In genomic region chr9:127912882-127913281, GRCh38 we compare ENCODE assay signal across 14 cellular contexts. TPM values are rescaled to one million over a fixed set of nuclear protein-coding genes. Genes with fewer than 3 reads are reported as not detected.
DNase-seq lines count a peak whose midpoint lies in the region; ATAC-seq, FAIRE-seq and TF ChIP-seq lines count a peak whose summit lies in the region.
"Had no signal": no experiment of that assay in that cellular context is flagged by ENCODE, and none has a peak within 500 bp of the region (broad histone marks: within the 10 kb centered on the region; RNA-seq: fewer than 3 reads in every experiment).

No MANE protein-coding gene starts in this region.

- DNase-seq in activated CD4-positive, alpha-beta T cell treated with anti-CD3 and anti-CD28 coated beads, Interleukin-2, amount 10 ng/mL, durations not matched to agents 24 days and 14 days = no peak
- DNase-seq in activated CD4-positive, alpha-beta T cell treated with anti-CD3 and anti-CD28 coated beads, Interleukin-2, amount 50 U/mL, for 48 hours = no peak
- DNase-seq in NCI-H510A treated with DMSO at 0.1 percent for 48 hours (lab: John Stamatoyannopoulos, UW) (peak; percentile 97), GM12878 (ENCODE audit: low read depth, low spot score) (no peak), ureter (ENCODE audit: low spot score) (no peak), smooth muscle cell (lab: John Stamatoyannopoulos, UW; ENCODE audit: unreplicated experiment) (no peak), posterior cingulate gyrus (no peak)
- DNase-seq: hippocampal formation; NCI-H82; stimulated activated CD4-positive, alpha-beta T cell treated with anti-CD3 and anti-CD28 coated beads, Interleukin-15, amount 100 ng/mL, for 24 hours had no signal

- H3K4me3 ChIP-seq in GM12878 (no peak overlapping the region), smooth muscle cell (no peak overlapping the region)
- H3K4me3 ChIP-seq: vagina had no signal

- FAIRE-seq in GM12878 (lab: Jason Lieb, UNC) = no peak

- CTCF ChIA-PET in GM12878 (lab: Yijun Ruan, JAX) = interaction anchor here (0.6 to 1.7 kb wide), 3 partner anchors 9 to 136 kb away, joined by 3 to 7 read pairs (median 5); no protein-coding TSS in a partner anchor

- TF ChIP-seq EP300 in GM12878 (IDR thresholded peaks at IDR 0.05; ENCODE audit: borderline replicate concordance in 1 of 2, control insufficient read depth in 1 of 2, low read depth in 2 of 2, low read length in 2 of 2) = no peak

- H3K36me3 Mint-ChIP-seq in activated CD4-positive, alpha-beta T cell treated with anti-CD3 and anti-CD28 coated beads, Interleukin-2, amount 10 ng/mL, durations not matched to agents 24 days and 14 days (ENCODE audit: low read depth) = peaks cover 25% of the 10 kb centered on the region
- peaks cover 59% of the 10 kb centered on the region for H3K36me3 Mint-ChIP-seq in stimulated activated memory B cell treated with anti-CD40 and anti-IgM and Interleukin-4, amounts not matched to agents 10 μg/mL and 1 μg/mL and 100 μg/mL, for 72 hours
- H3K36me3 Mint-ChIP-seq: activated naive CD4-positive, alpha-beta T cell treated with anti-CD3 and anti-CD28 coated beads, Interleukin-2, amount 50 U/mL, for 24 hours had no signal

- peaks cover 10 to 22% of the 10 kb centered on the region in 2 experiments; a peak in 2 of 4 replicates for H3K36me3 ChIP-seq in GM12878 (ENCODE audit: control insufficient read depth in 2 of 2, insufficient read depth in 2 of 2, low read length in 1 of 2)
- H3K36me3 ChIP-seq in smooth muscle cell (ENCODE audit: low read depth) = no peaks in the 10 kb centered on the region

- H3K79me2 ChIP-seq in GM12878 (ENCODE audit: control insufficient read depth, insufficient read depth, low read length) = peaks cover 39% of the 10 kb centered on the region
- H3K79me2 ChIP-seq in smooth muscle cell (ENCODE audit: low read depth) = no peaks in the 10 kb centered on the region

- H3K4me2 ChIP-seq in GM12878 (ENCODE audit: control insufficient read depth, insufficient read depth) (no peak overlapping the region; the same call in 1 of the 2 replicates), smooth muscle cell (no peak overlapping the region)

- no peaks in the 10 kb centered on the region for H3K27me3 Mint-ChIP-seq in activated CD4-positive, alpha-beta T cell treated with anti-CD3 and anti-CD28 coated beads, Interleukin-2, amount 10 ng/mL, durations not matched to agents 24 days and 14 days
- no peaks in the 10 kb centered on the region for H3K27me3 Mint-ChIP-seq in stimulated activated memory B cell treated with anti-CD40 and anti-IgM and Interleukin-4, amounts not matched to agents 10 μg/mL and 1 μg/mL and 100 μg/mL, for 72 hours
- H3K27me3 Mint-ChIP-seq: activated naive CD4-positive, alpha-beta T cell treated with anti-CD3 and anti-CD28 coated beads, Interleukin-2, amount 50 U/mL, for 24 hours had no signal

- ATAC-seq in GM12878 = no peak
- no peak for ATAC-seq in stimulated activated memory B cell treated with anti-CD40 and anti-IgM and Interleukin-4, amounts not matched to agents 10 μg/mL and 1 μg/mL and 100 μg/mL, for 72 hours

- no TSS peak for BruUV-seq in GM12878 (replicated peaks; lab: Mats Ljungman, UMichigan)

- RAD21 ChIA-PET in GM12878 (lab: Charles Lee; ENCODE audit: unreplicated experiment) = interaction anchor here (0.9 to 1.7 kb wide), 4 partner anchors 9 to 142 kb away, joined by 3 to 4 read pairs (median 3); partner anchors contain the start of gene ST6GALNAC6

- POLR2A ChIA-PET in GM12878 (lab: Charles Lee) = interaction anchor here (1.4 to 6.9 kb wide), 2 partner anchors 11 to 23 kb away, joined by 3 to 166 read pairs; partner anchors contain the start of gene ST6GALNAC6

- no peaks in the 10 kb centered on the region for H3F3A ChIP-seq in smooth muscle cell (ENCODE audit: low read depth)

- intact Hi-C loops in activated CD4-positive, alpha-beta T cell treated with anti-CD3 and anti-CD28 coated beads, Interleukin-2, amount 10 ng/mL, durations not matched to agents 24 days and 14 days (cut with micrococcal nuclease) = no loop called here
- intact Hi-C loops in GM12878 (cut with micrococcal nuclease; ENCODE audit: unreplicated experiment) (no loop called here), posterior cingulate gyrus (cut with DNase I) (loop anchor here (10.0 kb wide), 1 partner anchor 408 kb away; no protein-coding TSS in a partner anchor)

- H3K27ac ChIP-seq in GM12878 (ENCODE audit: control insufficient read depth, insufficient read depth) (peak overlapping the region; percentile 9; the same call in 1 of the 2 replicates), smooth muscle cell (ENCODE audit: low read depth) (no peak overlapping the region)
- H3K27ac ChIP-seq: epithelial cell of prostate, vagina had no signal

- H3K4me1 ChIP-seq in GM12878 (ENCODE audit: control insufficient read depth, insufficient read depth, low read length) (peaks cover 45% of the 10 kb centered on the region), smooth muscle cell (ENCODE audit: low read depth) (peaks cover 4% of the 10 kb centered on the region)

- no peak for TF ChIP-seq CTCF in GM12878 (IDR thresholded peaks at IDR 0.05 in 2 of 3, conservative IDR thresholded peaks at IDR 0.05 in 1 of 3; ENCODE audit: control insufficient read depth in 2 of 3, extremely low read depth in 1 of 3, insufficient read depth in 1 of 3, low read depth in 3 of 3, low read length in 3 of 3)
- no peak for TF ChIP-seq CTCF in smooth muscle cell (IDR thresholded peaks at IDR 0.05; ENCODE audit: borderline replicate concordance, insufficient read depth, poor library complexity, severe bottlenecking)

- SMC1A ChIA-PET in GM12878 (lab: Charles Lee; ENCODE audit: uncharacterized antibody, unreplicated experiment) = interaction anchor here (0.7 to 1.0 kb wide), 2 partner anchors 8 to 134 kb away, joined by 3 read pairs; no protein-coding TSS in a partner anchor

- H2AFZ ChIP-seq in GM12878 (ENCODE audit: control insufficient read depth, low read depth, low read length) = no peak overlapping the region
- no peak overlapping the region for H2AFZ ChIP-seq in smooth muscle cell (ENCODE audit: low read depth)

- TF ChIP-seq RAD21 in GM12878 (IDR thresholded peaks at IDR 0.05; ENCODE audit: insufficient read depth, low read depth, low read length) = no peak

- 99% methylated on average over 5 of the region's 5 CpGs for WGBS in GM12878 (ENCODE audit: insufficient coverage, insufficient replicate concordance, low lambda C conversion rate, missing lambda C conversion rate)
- WGBS in smooth muscle cell (ENCODE audit: low lambda C conversion rate) = 95% methylated on average over 5 of the region's 5 CpGs

- no peak overlapping the region for H3K4me3 Mint-ChIP-seq in activated CD4-positive, alpha-beta T cell treated with anti-CD3 and anti-CD28 coated beads, Interleukin-2, amount 10 ng/mL, durations not matched to agents 24 days and 14 days
- no peak overlapping the region for H3K4me3 Mint-ChIP-seq in stimulated activated memory B cell treated with anti-CD40 and anti-IgM and Interleukin-4, amounts not matched to agents 10 μg/mL and 1 μg/mL and 100 μg/mL, for 72 hours
- H3K4me3 Mint-ChIP-seq: activated naive CD4-positive, alpha-beta T cell treated with anti-CD3 and anti-CD28 coated beads, Interleukin-2, amount 50 U/mL, for 24 hours had no signal

- peaks cover 39% of the 10 kb centered on the region for H3K4me1 Mint-ChIP-seq in activated CD4-positive, alpha-beta T cell treated with anti-CD3 and anti-CD28 coated beads, Interleukin-2, amount 10 ng/mL, durations not matched to agents 24 days and 14 days
- peaks cover 65% of the 10 kb centered on the region for H3K4me1 Mint-ChIP-seq in stimulated activated memory B cell treated with anti-CD40 and anti-IgM and Interleukin-4, amounts not matched to agents 10 μg/mL and 1 μg/mL and 100 μg/mL, for 72 hours

- no peaks in the 10 kb centered on the region for H4K20me1 ChIP-seq in GM12878 (ENCODE audit: control insufficient read depth, insufficient read depth)
- H4K20me1 ChIP-seq in smooth muscle cell (ENCODE audit: low read depth) = no peaks in the 10 kb centered on the region

- TF ChIP-seq POLR2A in GM12878 (IDR thresholded peaks at IDR 0.05; ENCODE audit: low read depth, low read length) = no peak

- H3K9ac ChIP-seq in GM12878 (ENCODE audit: control insufficient read depth, insufficient read depth, low read length) (no peak overlapping the region), smooth muscle cell (ENCODE audit: low read depth) (no peak overlapping the region)

- in situ Hi-C loops in GM12878 (cut with MboI) = loop anchor here (5.0 kb wide), 1 partner anchor 176 kb away; the partner anchor contains the start of gene TOR2A

- peak overlapping the region; percentile 63 for H3K27ac Mint-ChIP-seq in activated CD4-positive, alpha-beta T cell treated with anti-CD3 and anti-CD28 coated beads, Interleukin-2, amount 10 ng/mL, durations not matched to agents 24 days and 14 days
- H3K27ac Mint-ChIP-seq in stimulated activated memory B cell treated with anti-CD40 and anti-IgM and Interleukin-4, amounts not matched to agents 10 μg/mL and 1 μg/mL and 100 μg/mL, for 72 hours = peak overlapping the region; percentile 94

- no peaks in the 10 kb centered on the region for H3K9me3 ChIP-seq in GM12878 (replicated peaks; ENCODE audit: control insufficient read depth, insufficient read depth, low read length)
- H3K9me3 ChIP-seq in smooth muscle cell (replicated peaks; ENCODE audit: low read depth) = no peaks in the 10 kb centered on the region
- H3K9me3 ChIP-seq: vagina had no signal

- H3K9me3 Mint-ChIP-seq in activated CD4-positive, alpha-beta T cell treated with anti-CD3 and anti-CD28 coated beads, Interleukin-2, amount 10 ng/mL, durations not matched to agents 24 days and 14 days = no peaks in the 10 kb centered on the region
- H3K9me3 Mint-ChIP-seq in stimulated activated memory B cell treated with anti-CD40 and anti-IgM and Interleukin-4, amounts not matched to agents 10 μg/mL and 1 μg/mL and 100 μg/mL, for 72 hours = no peaks in the 10 kb centered on the region
- H3K9me3 Mint-ChIP-seq: activated naive CD4-positive, alpha-beta T cell treated with anti-CD3 and anti-CD28 coated beads, Interleukin-2, amount 50 U/mL, for 24 hours had no signal

- H3K27me3 ChIP-seq in GM12878 (replicated peaks in 1 of 2; ENCODE audit: control insufficient read depth in 2 of 2, insufficient read depth in 2 of 2, low read length in 1 of 2) = no peaks in the 10 kb centered on the region
- H3K27me3 ChIP-seq in smooth muscle cell (ENCODE audit: low read depth) = no peaks in the 10 kb centered on the region
- H3K27me3 ChIP-seq: vagina had no signal

RNA-seq across cellular contexts. Expression of gene ST6GALNAC4, which starts 4.0 kb away (rescaled TPM):
- 28.0 and 28.3 TPM in 2 replicates for total RNA-seq in activated CD4-positive, alpha-beta T cell treated with anti-CD3 and anti-CD28 coated beads, Interleukin-2, amount 10 ng/mL, durations not matched to agents 24 days and 14 days
- total RNA-seq in GM12878 (2013; cell fraction: nucleolus; rRNA removed) = 98.4 and 112 TPM in 2 replicates
- total RNA-seq in GM12878 (2014; rRNA removed) (48.3 and 57.4 TPM in 2 replicates), GM12878 (2014; rRNA removed; fragmentation: Illumina TruSeq; extraction: Trizol) (20.7 and 23.7 TPM in 2 replicates), GM12878 (2021) (56.1 and 64.1 TPM in 2 replicates), ureter (25.8 TPM), smooth muscle cell (5.3 and 22.5 TPM in 2 replicates)
- 11.8 TPM for polyA plus RNA-seq in GM12878 (2011; ENCODE audit: low read depth)
- polyA plus RNA-seq in GM12878 (2011; rRNA removed) (6.9 and 16.4 TPM in 2 replicates), GM12878 (2014; fragmentation: Illumina TruSeq; extraction: Trizol) (3.0 and 13.5 TPM in 2 replicates), GM12878 (2014; fragmentation: Nextera tagmentation; extraction: Ambion mirVana) (1 to 10 TPM; 4.2 to 6.6 TPM), GM12878 (2014; rRNA removed) (63.2 and 68.1 TPM in 2 replicates), GM12878 (2016; fragmentation: Nextera tagmentation; extraction: Ambion mirVana) (10 to 100 TPM; 46.7 to 49.9 TPM), smooth muscle cell (12.1 and 13.6 TPM in 2 replicates)
- 38.1 and 52.2 TPM in 2 replicates for polyA plus RNA-seq in GM12878 (2011; cell fraction: cytosol; rRNA removed)
- polyA plus RNA-seq in GM12878 (2011; cell fraction: nucleus; rRNA removed) = 59.2 and 59.5 TPM in 2 replicates
- 40.4 and 47.8 TPM in 2 replicates for polyA plus RNA-seq in GM12878 (2012)
- polyA minus RNA-seq in GM12878 (2011; rRNA and poly(A)+ RNA removed) = 23.9 and 54.0 TPM in 2 replicates
- 25.1 and 31.3 TPM in 2 replicates for polyA minus RNA-seq in GM12878 (2011; cell fraction: cytosol; rRNA and poly(A)+ RNA removed)
- polyA minus RNA-seq in GM12878 (2011; cell fraction: nucleus; rRNA and poly(A)+ RNA removed) = 27.2 and 51.5 TPM in 2 replicates

RNA-seq across cellular contexts. Expression of gene ST6GALNAC6, which starts 13.5 kb away (rescaled TPM):
- 53.3 and 61.2 TPM in 2 replicates for total RNA-seq in activated CD4-positive, alpha-beta T cell treated with anti-CD3 and anti-CD28 coated beads, Interleukin-2, amount 10 ng/mL, durations not matched to agents 24 days and 14 days
- 55.6 and 55.9 TPM in 2 replicates for total RNA-seq in GM12878 (2013; cell fraction: nucleolus; rRNA removed)
- total RNA-seq in GM12878 (2014; rRNA removed) = 22.6 and 27.0 TPM in 2 replicates
- 16.0 and 17.6 TPM in 2 replicates for total RNA-seq in GM12878 (2014; rRNA removed; fragmentation: Illumina TruSeq; extraction: Trizol)
- 21.1 and 23.2 TPM in 2 replicates for total RNA-seq in GM12878 (2021)
- polyA plus RNA-seq in GM12878 (2011; ENCODE audit: low read depth) = 9.5 TPM
- 13.9 and 24.6 TPM in 2 replicates for polyA plus RNA-seq in GM12878 (2011; rRNA removed)
- polyA plus RNA-seq in GM12878 (2011; cell fraction: cytosol; rRNA removed) = 28.4 and 35.1 TPM in 2 replicates
- 55.5 and 94.2 TPM in 2 replicates for polyA plus RNA-seq in GM12878 (2011; cell fraction: nucleus; rRNA removed)
- polyA plus RNA-seq in GM12878 (2012) = 19.0 and 22.5 TPM in 2 replicates
- polyA plus RNA-seq in GM12878 (2014; fragmentation: Illumina TruSeq; extraction: Trizol) = 7.2 and 16.1 TPM in 2 replicates
- under 1 TPM; 0.40 to 0.48 TPM for polyA plus RNA-seq in GM12878 (2014; fragmentation: Nextera tagmentation; extraction: Ambion mirVana)
- 24.0 and 24.7 TPM in 2 replicates for polyA plus RNA-seq in GM12878 (2014; rRNA removed)
- 10 to 100 TPM; 12.6 to 12.7 TPM for polyA plus RNA-seq in GM12878 (2016; fragmentation: Nextera tagmentation; extraction: Ambion mirVana)
- polyA minus RNA-seq in GM12878 (2011; rRNA and poly(A)+ RNA removed) = 20.8 and 26.1 TPM in 2 replicates
- polyA minus RNA-seq in GM12878 (2011; cell fraction: cytosol; rRNA and poly(A)+ RNA removed) = 4.7 and 8.0 TPM in 2 replicates
- 12.1 and 16.7 TPM in 2 replicates for polyA minus RNA-seq in GM12878 (2011; cell fraction: nucleus; rRNA and poly(A)+ RNA removed)
- 48.9 TPM for total RNA-seq in ureter
- 34.3 and 36.4 TPM in 2 replicates for total RNA-seq in smooth muscle cell
- polyA plus RNA-seq in smooth muscle cell = 48.8 and 65.8 TPM in 2 replicates

RNA-seq across cellular contexts. Expression of gene PIP5KL1, which starts 17.7 kb away (rescaled TPM):
- total RNA-seq in activated CD4-positive, alpha-beta T cell treated with anti-CD3 and anti-CD28 coated beads, Interleukin-2, amount 10 ng/mL, durations not matched to agents 24 days and 14 days = 0.89 and 0.90 TPM in 2 replicates
- total RNA-seq in GM12878 (2013; cell fraction: nucleolus; rRNA removed) = 1.9 and 2.0 TPM in 2 replicates
- 0.40 TPM in 1 of 2 replicates, not detected in the other for total RNA-seq in GM12878 (2014; rRNA removed)
- total RNA-seq in GM12878 (2014; rRNA removed; fragmentation: Illumina TruSeq; extraction: Trizol) = 0.14 and 0.22 TPM in 2 replicates
- 0.32 and 0.64 TPM in 2 replicates for total RNA-seq in GM12878 (2021)
- polyA plus RNA-seq in GM12878 (2011; ENCODE audit: low read depth) = 0.41 TPM
- 0.12 and 0.50 TPM in 2 replicates for polyA plus RNA-seq in GM12878 (2011; rRNA removed)
- polyA plus RNA-seq in GM12878 (2011; cell fraction: cytosol; rRNA removed) = 0.34 and 0.52 TPM in 2 replicates
- 2.2 and 3.0 TPM in 2 replicates for polyA plus RNA-seq in GM12878 (2011; cell fraction: nucleus; rRNA removed)
- 0.60 and 1.1 TPM in 2 replicates for polyA plus RNA-seq in GM12878 (2012)
- 0.04 TPM in 1 of 2 replicates, not detected in the other for polyA plus RNA-seq in GM12878 (2014; fragmentation: Illumina TruSeq; extraction: Trizol)
- polyA plus RNA-seq in GM12878 (2014; fragmentation: Nextera tagmentation; extraction: Ambion mirVana) = not detected
- 0.55 and 0.67 TPM in 2 replicates for polyA plus RNA-seq in GM12878 (2014; rRNA removed)
- polyA plus RNA-seq in GM12878 (2016; fragmentation: Nextera tagmentation; extraction: Ambion mirVana) = under 1 TPM; 0.11 to 0.47 TPM
- 0.10 TPM in 1 of 2 replicates, not detected in the other for polyA minus RNA-seq in GM12878 (2011; rRNA and poly(A)+ RNA removed)
- not detected in 2 replicates for polyA minus RNA-seq in GM12878 (2011; cell fraction: cytosol; rRNA and poly(A)+ RNA removed)
- polyA minus RNA-seq in GM12878 (2011; cell fraction: nucleus; rRNA and poly(A)+ RNA removed) = 0.57 and 0.85 TPM in 2 replicates
- total RNA-seq in ureter = 3.3 TPM
- 1.1 and 9.2 TPM in 2 replicates for total RNA-seq in smooth muscle cell
- polyA plus RNA-seq in smooth muscle cell = 2.7 and 9.7 TPM in 2 replicates

RNA-seq across cellular contexts. Expression of gene DPM2, which starts 24.8 kb away (rescaled TPM):
- 62.7 and 65.1 TPM in 2 replicates for total RNA-seq in activated CD4-positive, alpha-beta T cell treated with anti-CD3 and anti-CD28 coated beads, Interleukin-2, amount 10 ng/mL, durations not matched to agents 24 days and 14 days
- 35.0 and 35.4 TPM in 2 replicates for total RNA-seq in GM12878 (2013; cell fraction: nucleolus; rRNA removed)
- total RNA-seq in GM12878 (2014; rRNA removed) (36.3 and 40.3 TPM in 2 replicates), GM12878 (2014; rRNA removed; fragmentation: Illumina TruSeq; extraction: Trizol) (30.6 and 31.7 TPM in 2 replicates), GM12878 (2021) (40.7 and 44.0 TPM in 2 replicates), ureter (41.1 TPM), smooth muscle cell (23.6 and 26.0 TPM in 2 replicates)
- polyA plus RNA-seq in GM12878 (2011; ENCODE audit: low read depth) = 17.4 TPM
- polyA plus RNA-seq in GM12878 (2011; rRNA removed) (25.8 and 49.2 TPM in 2 replicates), GM12878 (2014; fragmentation: Illumina TruSeq; extraction: Trizol) (24.3 and 45.4 TPM in 2 replicates), GM12878 (2014; fragmentation: Nextera tagmentation; extraction: Ambion mirVana) (10 to 100 TPM; 22.7 to 24.2 TPM), GM12878 (2014; rRNA removed) (54.3 and 56.5 TPM in 2 replicates), GM12878 (2016; fragmentation: Nextera tagmentation; extraction: Ambion mirVana) (10 to 100 TPM; 76.7 to 77.9 TPM), smooth muscle cell (68.5 and 72.8 TPM in 2 replicates)
- 73.3 and 82.9 TPM in 2 replicates for polyA plus RNA-seq in GM12878 (2011; cell fraction: cytosol; rRNA removed)
- 54.9 and 64.6 TPM in 2 replicates for polyA plus RNA-seq in GM12878 (2011; cell fraction: nucleus; rRNA removed)
- polyA plus RNA-seq in GM12878 (2012) = 30.5 and 35.8 TPM in 2 replicates
- 39.4 and 64.4 TPM in 2 replicates for polyA minus RNA-seq in GM12878 (2011; rRNA and poly(A)+ RNA removed)
- polyA minus RNA-seq in GM12878 (2011; cell fraction: cytosol; rRNA and poly(A)+ RNA removed) = 27.0 and 30.2 TPM in 2 replicates
- polyA minus RNA-seq in GM12878 (2011; cell fraction: nucleus; rRNA and poly(A)+ RNA removed) = 38.0 and 63.1 TPM in 2 replicates

RNA-seq across cellular contexts. Expression of gene AK1, which starts 35.4 kb away (rescaled TPM):
- total RNA-seq in activated CD4-positive, alpha-beta T cell treated with anti-CD3 and anti-CD28 coated beads, Interleukin-2, amount 10 ng/mL, durations not matched to agents 24 days and 14 days = 18.0 and 19.9 TPM in 2 replicates
- total RNA-seq in GM12878 (2013; cell fraction: nucleolus; rRNA removed) = 1.8 and 2.4 TPM in 2 replicates
- total RNA-seq in GM12878 (2014; rRNA removed) = 0.87 and 3.1 TPM in 2 replicates
- 0.14 and 1.8 TPM in 2 replicates for total RNA-seq in GM12878 (2014; rRNA removed; fragmentation: Illumina TruSeq; extraction: Trizol)
- 2.1 and 2.2 TPM in 2 replicates for total RNA-seq in GM12878 (2021)
- polyA plus RNA-seq in GM12878 (2011; ENCODE audit: low read depth) = 1.8 TPM
- 0.98 and 1.8 TPM in 2 replicates for polyA plus RNA-seq in GM12878 (2011; rRNA removed)
- 2.5 and 3.1 TPM in 2 replicates for polyA plus RNA-seq in GM12878 (2011; cell fraction: cytosol; rRNA removed)
- 21.6 and 27.7 TPM in 2 replicates for polyA plus RNA-seq in GM12878 (2011; cell fraction: nucleus; rRNA removed)
- 5.1 and 8.4 TPM in 2 replicates for polyA plus RNA-seq in GM12878 (2012)
- 1.3 and 1.8 TPM in 2 replicates for polyA plus RNA-seq in GM12878 (2014; fragmentation: Illumina TruSeq; extraction: Trizol)
- polyA plus RNA-seq in GM12878 (2014; fragmentation: Nextera tagmentation; extraction: Ambion mirVana) = 1 to 10 TPM in 1 of 2 experiments, under 1 TPM in 1; 0.23 to 1.4 TPM
- 2.1 and 4.7 TPM in 2 replicates for polyA plus RNA-seq in GM12878 (2014; rRNA removed)
- 1 to 10 TPM; 1.4 to 2.2 TPM for polyA plus RNA-seq in GM12878 (2016; fragmentation: Nextera tagmentation; extraction: Ambion mirVana)
- polyA minus RNA-seq in GM12878 (2011; rRNA and poly(A)+ RNA removed) = 0.29 and 0.88 TPM in 2 replicates
- 3.3 and 6.0 TPM in 2 replicates for polyA minus RNA-seq in GM12878 (2011; cell fraction: cytosol; rRNA and poly(A)+ RNA removed)
- polyA minus RNA-seq in GM12878 (2011; cell fraction: nucleus; rRNA and poly(A)+ RNA removed) = 0.24 and 0.67 TPM in 2 replicates
- 48.6 TPM for total RNA-seq in ureter
- total RNA-seq in smooth muscle cell = 22.2 and 52.4 TPM in 2 replicates
- polyA plus RNA-seq in smooth muscle cell = 97.8 and 115 TPM in 2 replicates
